ENCODE assay signal across 22 cellular contexts in genomic region chr15:51818156-51818555, GRCh38. TPM values are rescaled to one million over a fixed set of nuclear protein-coding genes. Genes with fewer than 3 reads are reported as not detected.
DNase-seq lines count a peak whose midpoint lies in the region; TF ChIP-seq lines count a peak whose summit lies in the region.
"Had no signal": no experiment of that assay in that cellular context is flagged by ENCODE, and none has a peak within 500 bp of the region (broad histone marks: within the 10 kb centered on the region; RNA-seq: fewer than 3 reads in every experiment).

No MANE protein-coding gene starts in this region.

- TF ChIP-seq POLR2A in thyroid gland (IDR thresholded peaks at IDR 0.05) = no peak
- no peak for TF ChIP-seq POLR2A in lower leg skin (IDR thresholded peaks at IDR 0.05)

- TF ChIP-seq CTCF in AG10803 (conservative IDR thresholded peaks at IDR 0.05; ENCODE audit: low read length) (no peak), HFF-Myc (IDR thresholded peaks at IDR 0.05; ENCODE audit: low read depth, low read length, missing control alignments) (no peak), foreskin fibroblast (IDR thresholded peaks at IDR 0.05; ENCODE audit: low read depth, low read length) (no peak), thyroid gland (IDR thresholded peaks at IDR 0.05) (no peak), lower leg skin (IDR thresholded peaks at IDR 0.05) (no peak)

- no peak overlapping the region for H3K9ac ChIP-seq in adipocyte (ENCODE audit: low read length)

- peak; percentile 32 for DNase-seq in AG10803 (ENCODE audit: low read depth)
- DNase-seq in HFF-Myc (ENCODE audit: extremely low read depth, low read depth) = peak; percentile 39
- DNase-seq in adipocyte (ENCODE audit: low read depth) = peak; percentile 42
- peak; percentile 31 to 62 for DNase-seq in foreskin fibroblast
- no peak for DNase-seq in thyroid gland
- DNase-seq in mesenteric fat pad (ENCODE audit: low spot score) = no peak
- no peak for DNase-seq in lower leg skin (ENCODE audit: low spot score in 2 of 2)
- no peak for DNase-seq in activated CD4-positive, alpha-beta T cell treated with anti-CD3 and anti-CD28 coated beads for 1 hour
- DNase-seq: DMS153; Kasumi-1; NCI-H1092 treated with DMSO at 0.1 percent for 48 hours; NCI-H1436; NCI-H187 treated with DMSO at 0.1 percent for 48 hours; NCI-H446; NCI-H524 treated with DMSO at 0.1 percent for 48 hours; NCI-H82; NK-92 treated with Interleukin-12 subunit alpha and Interleukin-12 subunit beta, amount 100 ng/mL, for 24 hours; PC-3; SJCRH30; T-cell had no signal

- H3K36me3 ChIP-seq in adipocyte (ENCODE audit: control insufficient read depth, insufficient read depth, low read length, severe bottlenecking) (no peaks in the 10 kb centered on the region), thyroid gland (no peaks in the 10 kb centered on the region)
- H3K36me3 ChIP-seq: SJCRH30 had no signal

- intact Hi-C loops in thyroid gland (cut with DNase I) (no loop called here), lower leg skin (cut with DNase I; ENCODE audit: low total_unique reads) (no loop called here)

- H3K9me3 ChIP-seq in adipocyte (ENCODE audit: control insufficient read depth, low read length) = peaks cover 9% of the 10 kb centered on the region
- no peaks in the 10 kb centered on the region for H3K9me3 ChIP-seq in thyroid gland

- 88 to 94% methylated on average over 3 of the region's 3 CpGs for WGBS in thyroid gland, 2 donors
- WGBS in lower leg skin, 2 donors = 74 to 79% methylated on average over 3 of the region's 3 CpGs

- H3K4me1 ChIP-seq in adipocyte (ENCODE audit: control insufficient read depth, insufficient read depth, low read length) = no peaks in the 10 kb centered on the region
- H3K4me1 ChIP-seq in thyroid gland = no peaks in the 10 kb centered on the region
- H3K4me1 ChIP-seq: SJCRH30 had no signal

- no peak overlapping the region for H3K27ac ChIP-seq in thyroid gland
- H3K27ac ChIP-seq: SJCRH30 had no signal

- H3K27me3 ChIP-seq in adipocyte (replicated peaks; ENCODE audit: control insufficient read depth, insufficient read depth, low read length) = no peaks in the 10 kb centered on the region
- no peaks in the 10 kb centered on the region for H3K27me3 ChIP-seq in thyroid gland
- H3K27me3 ChIP-seq: SJCRH30 had no signal

- H3K4me3 ChIP-seq in AG10803 (ENCODE audit: low read length) = no peak overlapping the region
- H3K4me3 ChIP-seq in HFF-Myc (replicated peaks; ENCODE audit: low read depth, low read length) = no peak overlapping the region
- no peak overlapping the region for H3K4me3 ChIP-seq in adipocyte (ENCODE audit: low read length)
- no peak overlapping the region for H3K4me3 ChIP-seq in foreskin fibroblast (ENCODE audit: low read depth in 1 of 2, low read length in 2 of 2)
- H3K4me3 ChIP-seq in thyroid gland (replicated peaks in 1 of 3) = no peak overlapping the region
- H3K4me3 ChIP-seq in lower leg skin (ENCODE audit: low read depth, poor library complexity, severe bottlenecking) = no peak overlapping the region
- H3K4me3 ChIP-seq: GM12878, K562, SJCRH30 had no signal

RNA-seq across cellular contexts. Expression of gene TMOD3, which starts 11.3 kb away (rescaled TPM):
- total RNA-seq in thyroid gland (10 to 100 TPM; 24.3 to 42.7 (median 30.9) TPM), mesenteric fat pad (40.9 TPM), lower leg skin (10 to 100 TPM; 35.4 to 47.2 (median 38.6) TPM)

Comparison
In these comparisons a context has a peak if more than half of its experiments do, and no peak if none do; other contexts are left out.
1. DNase-seq: peak in AG10803 (single experiment), HFF-Myc (single experiment), adipocyte (single experiment) and foreskin fibroblast (2 of 2); none in thyroid gland (0 of 2), mesenteric fat pad (single experiment), lower leg skin (0 of 2) and activated CD4-positive, alpha-beta T cell treated with anti-CD3 and anti-CD28 coated beads for 1 hour (single experiment).